ENCODE assay signal across 23 cellular contexts in genomic region chr3:122620399-122620798, GRCh38. TPM values are rescaled to one million over a fixed set of nuclear protein-coding genes. Genes with fewer than 3 reads are reported as not detected.
A peak's percentile ranks its signal among the peaks of the same experiment; 100 is the strongest.
DNase-seq lines count a peak whose midpoint lies in the region; ATAC-seq and TF ChIP-seq lines count a peak whose summit lies in the region.
"Had no signal": no experiment of that assay in that cellular context is flagged by ENCODE, and none has a peak within 500 bp of the region (broad histone marks: within the 10 kb centered on the region; RNA-seq: fewer than 3 reads in every experiment).

No MANE protein-coding gene starts in this region.

- peak overlapping the region in 2 of 3 donors; percentile 73 to 86 for H3K27ac Mint-ChIP-seq in CD4-positive, CD25-positive, alpha-beta regulatory T cell
- no peak overlapping the region for H3K27ac Mint-ChIP-seq in WTC11
- H3K27ac Mint-ChIP-seq: H9, HFFc6 had no signal

- no peaks in the 10 kb centered on the region for H3K27me3 Mint-ChIP-seq in CD4-positive, CD25-positive, alpha-beta regulatory T cell
- H3K27me3 Mint-ChIP-seq in WTC11 (ENCODE audit: low read depth), result peaks cover 3% of the 10 kb centered on the region; the same call in 1 of the 2 replicates

- peaks cover 54% of the 10 kb centered on the region for H3K36me3 Mint-ChIP-seq in CD4-positive, CD25-positive, alpha-beta regulatory T cell
- no peaks in the 10 kb centered on the region for H3K36me3 Mint-ChIP-seq in WTC11

- H3K4me1 ChIP-seq in CD4-positive, CD25-positive, alpha-beta regulatory T cell (ENCODE audit: control insufficient read depth, insufficient read depth, low read length, poor library complexity, severe bottlenecking), result no peaks in the 10 kb centered on the region
- peaks cover 25% of the 10 kb centered on the region for H3K4me1 ChIP-seq in OCI-LY7 (ENCODE audit: insufficient read depth, low read length, poor library complexity, severe bottlenecking)
- H3K4me1 ChIP-seq in left lung, result no peaks in the 10 kb centered on the region
- no peaks in the 10 kb centered on the region for H3K4me1 ChIP-seq in upper lobe of right lung
- H3K4me1 ChIP-seq: SJSA1 had no signal

- H3K79me2 ChIP-seq in OCI-LY7 (ENCODE audit: insufficient read depth, low read depth, low read length), result no peaks in the 10 kb centered on the region

- no TSS peak for BruUV-seq in OCI-LY7 (replicated peaks; lab: Mats Ljungman, UMichigan)

- H3K9me3 Mint-ChIP-seq in CD4-positive, CD25-positive, alpha-beta regulatory T cell, result no peaks in the 10 kb centered on the region
- no peaks in the 10 kb centered on the region for H3K9me3 Mint-ChIP-seq in WTC11
- H3K9me3 Mint-ChIP-seq: H9, HFFc6 had no signal

- H3K4me1 Mint-ChIP-seq in CD4-positive, CD25-positive, alpha-beta regulatory T cell, result peaks cover 0 to 5% (median 3%) of the 10 kb centered on the region in 4 donors
- H3K4me1 Mint-ChIP-seq in WTC11, result peaks cover 9% of the 10 kb centered on the region

- H4K20me1 ChIP-seq in OCI-LY7 (ENCODE audit: insufficient read depth, low read length), result no peaks in the 10 kb centered on the region

- H3K27ac ChIP-seq in CD4-positive, CD25-positive, alpha-beta regulatory T cell (ENCODE audit: insufficient read depth, low read length, poor library complexity, severe bottlenecking), result no peak overlapping the region
- H3K27ac ChIP-seq in OCI-LY7 (ENCODE audit: low read depth, low read length, poor library complexity, severe bottlenecking), result no peak overlapping the region
- H3K27ac ChIP-seq in left lung, result no peak overlapping the region
- H3K27ac ChIP-seq in upper lobe of right lung, result no peak overlapping the region
- H3K27ac ChIP-seq: HL-60, SJSA1 had no signal

- peak overlapping the region; percentile 45; the same call in 1 of the 2 replicates for H2AFZ ChIP-seq in OCI-LY7 (ENCODE audit: low read length)

- no peaks in the 10 kb centered on the region for H3K9me3 ChIP-seq in CD4-positive, CD25-positive, alpha-beta regulatory T cell (ENCODE audit: control insufficient read depth in 2 of 2, low read length in 2 of 2)
- H3K9me3 ChIP-seq in OCI-LY7 (ENCODE audit: low read length) (no peaks in the 10 kb centered on the region), left lung (no peaks in the 10 kb centered on the region), upper lobe of right lung (no peaks in the 10 kb centered on the region)
- H3K9me3 ChIP-seq: SJSA1 had no signal

- POLR2A ChIA-PET in OCI-LY7 (lab: Charles Lee) (interaction anchor here (1.1 to 1.3 kb wide), 4 partner anchors 21 to 59 kb away, joined by 3 to 8 read pairs (median 4); no protein-coding TSS in a partner anchor), WTC11 (lab: Charles Lee) (no interaction called here)

- no peak overlapping the region for H3K4me2 ChIP-seq in OCI-LY7 (ENCODE audit: low read length)

- peaks cover 70% of the 10 kb centered on the region for H3K36me3 ChIP-seq in CD4-positive, CD25-positive, alpha-beta regulatory T cell (ENCODE audit: control insufficient read depth, insufficient read depth, low read length)
- H3K36me3 ChIP-seq in OCI-LY7 (ENCODE audit: insufficient read depth, low read length), result no peaks in the 10 kb centered on the region
- no peaks in the 10 kb centered on the region for H3K36me3 ChIP-seq in left lung
- H3K36me3 ChIP-seq in upper lobe of right lung, result no peaks in the 10 kb centered on the region
- H3K36me3 ChIP-seq: SJSA1 had no signal

- no peak for TF ChIP-seq CTCF in OCI-LY7 (conservative IDR thresholded peaks at IDR 0.05; ENCODE audit: low read length)
- no peak for TF ChIP-seq CTCF in left lung (IDR thresholded peaks at IDR 0.05)
- no peak for TF ChIP-seq CTCF in upper lobe of right lung (IDR thresholded peaks at IDR 0.05)
- no peak for TF ChIP-seq CTCF in WTC11 (IDR thresholded peaks at IDR 0.05)

- no peaks in the 10 kb centered on the region for H3K27me3 ChIP-seq in CD4-positive, CD25-positive, alpha-beta regulatory T cell (ENCODE audit: control insufficient read depth, insufficient read depth, low read length)
- H3K27me3 ChIP-seq in left lung (no peaks in the 10 kb centered on the region), upper lobe of right lung (no peaks in the 10 kb centered on the region)

- H3K4me3 ChIP-seq in CD4-positive, CD25-positive, alpha-beta regulatory T cell (ENCODE audit: low read depth, low read length), result no peak overlapping the region
- H3K4me3 ChIP-seq in OCI-LY7 (ENCODE audit: low read depth, low read length, poor library complexity, severe bottlenecking) (no peak overlapping the region), left lung (no peak overlapping the region), upper lobe of right lung (no peak overlapping the region)
- H3K4me3 ChIP-seq: SJSA1 had no signal

- CTCF ChIA-PET in OCI-LY7 (lab: Charles Lee; ENCODE audit: unreplicated experiment), result interaction anchor here (1.2 kb wide), 1 partner anchor 11 kb away, joined by 3 read pairs; no protein-coding TSS in a partner anchor
- CTCF ChIA-PET in WTC11 (lab: Charles Lee), result no interaction called here

- no peak for DNase-seq in CD4-positive, CD25-positive, alpha-beta regulatory T cell
- DNase-seq in OCI-LY7 (ENCODE audit: low spot score), result no peak
- DNase-seq in left lung, result no peak
- no peak for DNase-seq in upper lobe of right lung
- no peak for DNase-seq in WTC11 (ENCODE audit: low spot score)
- DNase-seq: ACHN, DMS79, H9, HFFc6, KBM-7, MM.1S, NCI-H1092, NCI-H1436, NCI-H1930, NCI-H226, NCI-H510A treated with DMSO at 0.1 percent for 48 hours, NCI-H748 treated with DMSO at 0.1 percent for 48 hours had no signal

- intact Hi-C loops in OCI-LY7 (cut with micrococcal nuclease; ENCODE audit: unreplicated experiment) (no loop called here), left lung (cut with DNase I) (no loop called here), upper lobe of right lung (cut with DNase I) (no loop called here)

- H3K4me3 Mint-ChIP-seq in CD4-positive, CD25-positive, alpha-beta regulatory T cell, result no peak overlapping the region
- H3K4me3 Mint-ChIP-seq in WTC11, result no peak overlapping the region
- H3K4me3 Mint-ChIP-seq: H9, HFFc6 had no signal

- H3K9me2 ChIP-seq in OCI-LY7 (ENCODE audit: insufficient read depth, low read length), result no peaks in the 10 kb centered on the region

- no peak for ATAC-seq in CD4-positive, CD25-positive, alpha-beta regulatory T cell (ENCODE audit: low read depth in 2 of 2)
- ATAC-seq in left lung (peak; percentile 37), upper lobe of right lung (peak; percentile 16), WTC11 (no peak), GM21825 (IDR thresholded peaks at IDR 0.05; ENCODE audit: unreplicated experiment) (no peak), GM18511 (IDR thresholded peaks at IDR 0.05; ENCODE audit: unreplicated experiment) (no peak)
- ATAC-seq: HepG2 had no signal

TF ChIP-seq in WTC11, 78 proteins besides CTCF, POLR2A, EP300 and RAD21 (continues in another document):
- TF ChIP-seq PRRX2 (CRISPR knock-in tag; IDR thresholded peaks at IDR 0.05) (no peak), ELF4 (CRISPR knock-in tag; IDR thresholded peaks at IDR 0.05; ENCODE audit: low read depth) (no peak), FOXP1 (CRISPR knock-in tag; IDR thresholded peaks at IDR 0.05; ENCODE audit: borderline replicate concordance) (no peak), AR (CRISPR knock-in tag; IDR thresholded peaks at IDR 0.05) (no peak), SOX15 (CRISPR knock-in tag; IDR thresholded peaks at IDR 0.05) (no peak)

RNA-seq across cellular contexts. Expression of gene PARP15, which starts 42.9 kb away (rescaled TPM):
- total RNA-seq in CD4-positive, CD25-positive, alpha-beta regulatory T cell, result 87.0 TPM
- 10 to 100 TPM in 1 of 4 donors, 1 to 10 TPM in 3; 5.2 to 10.7 (median 7.6) TPM for polyA plus RNA-seq in CD4-positive, CD25-positive, alpha-beta regulatory T cell
- total RNA-seq in OCI-LY7 (2014; rRNA removed; shearing (Covaris generic)), result 3.3 and 3.4 TPM in 2 replicates
- 0.70 and 0.81 TPM in 2 replicates for total RNA-seq in OCI-LY7 (2022)
- total RNA-seq in left lung, result 1 to 10 TPM; 3.1 to 5.8 TPM
- 9.7 TPM for total RNA-seq in upper lobe of right lung
- 0.15 to 0.39 TPM (median 0.37 TPM) in 3 replicates for total RNA-seq in WTC11 (2021)
- total RNA-seq: HFFc6, HT-29, SJSA1 had no signal
- polyA plus RNA-seq: HepG2 had no signal

RNA-seq across cellular contexts. Expression of gene DTX3L, which starts 56.3 kb away (rescaled TPM):
- 48.0 TPM for total RNA-seq in CD4-positive, CD25-positive, alpha-beta regulatory T cell
- polyA plus RNA-seq in CD4-positive, CD25-positive, alpha-beta regulatory T cell, result 10 to 100 TPM; 25.9 to 32.8 (median 29.2) TPM
- 1.5 and 2.2 TPM in 2 replicates for total RNA-seq in OCI-LY7 (2014; rRNA removed; shearing (Covaris generic))
- total RNA-seq in OCI-LY7 (2022) (0.94 and 1.3 TPM in 2 replicates), left lung (10 to 100 TPM; 63.0 to 75.3 TPM), upper lobe of right lung (67.5 TPM), WTC11 (2021) (4.4 to 4.9 TPM (median 4.6 TPM) in 3 replicates)

RNA-seq across cellular contexts. Expression of gene PARP9, which starts 56.3 kb away (rescaled TPM):
- total RNA-seq in CD4-positive, CD25-positive, alpha-beta regulatory T cell, result 47.6 TPM
- 10 to 100 TPM; 24.2 to 41.9 (median 37.5) TPM for polyA plus RNA-seq in CD4-positive, CD25-positive, alpha-beta regulatory T cell
- 1.4 TPM in 2 replicates for total RNA-seq in OCI-LY7 (2014; rRNA removed; shearing (Covaris generic))
- total RNA-seq in OCI-LY7 (2022) (0.57 and 0.65 TPM in 2 replicates), left lung (10 to 100 TPM; 57.0 to 75.4 TPM), upper lobe of right lung (70.8 TPM), WTC11 (2021) (1.8 to 2.1 TPM (median 1.9 TPM) in 3 replicates)

Comparison
In these comparisons a context has a peak if more than half of its experiments do, and no peak if none do; other contexts are left out.
1. ATAC-seq: peak in left lung (single experiment) and upper lobe of right lung (single experiment); none in CD4-positive, CD25-positive, alpha-beta regulatory T cell (0 of 2), WTC11 (single experiment), GM21825 (single experiment) and GM18511 (single experiment).
2. RNA of gene PARP9, which starts 56.3 kb away (total RNA-seq): 57.0 to 75.4 TPM in left lung, 70.8 TPM in upper lobe of right lung (single experiment) and 47.6 TPM in CD4-positive, CD25-positive, alpha-beta regulatory T cell (single experiment); 1.8 to 2.1 TPM in WTC11 and 0.57 to 1.4 TPM in OCI-LY7; every median in the first group is over 10 times any median in the second.